In genomic region chrX:120244735-120245498, GRCh38 we compare ENCODE assay signal across 8 cellular contexts. TPM values are rescaled to one million over a fixed set of nuclear protein-coding genes. Genes with fewer than 3 reads are reported as not detected.
A peak's percentile ranks its signal among the peaks of the same experiment; 100 is the strongest.
DNase-seq lines count a peak whose midpoint lies in the region; ATAC-seq, FAIRE-seq and TF ChIP-seq lines count a peak whose summit lies in the region.

No MANE protein-coding gene starts in this region.

- DNase-seq in CD14-positive monocyte (ENCODE audit: low spot score), result peak; percentile 60
- DNase-seq in NCI-H748 treated with DMSO at 0.1 percent for 48 hours (lab: John Stamatoyannopoulos, UW), result peak; percentile 78
- DNase-seq in activated CD8-positive, alpha-beta memory T cell treated with anti-CD3 and anti-CD28 coated beads for 1 hour (ENCODE audit: extremely low read depth in 1 of 2, low read depth in 1 of 2), result peak; percentile 19 to 28
- DNase-seq in H1 (ENCODE audit: low read depth in 1 of 2, low spot score in 2 of 2), result peak in 1 of 2 experiments; percentile 63
- DNase-seq in mesendoderm, result peak; percentile 92
- DNase-seq in stimulated activated CD8-positive, alpha-beta memory T cell treated with anti-CD3 and anti-CD28 coated beads, Interleukin-12 subunit alpha, Interleukin-12 subunit beta, amount 100 ng/mL, for 4 hours (ENCODE audit: low read depth), result peak; percentile 15

- no peaks in the 10 kb centered on the region for H3K4me1 ChIP-seq in H1 (replicated peaks in 1 of 4; ENCODE audit: control insufficient read depth in 3 of 4, insufficient read depth in 4 of 4, low read length in 3 of 4)
- H3K4me1 ChIP-seq in mesendoderm (ENCODE audit: control insufficient read depth, low read depth, low read length), result no peaks in the 10 kb centered on the region

- H3K27me3 Mint-ChIP-seq in CD14-positive monocyte (ENCODE audit: low read depth in 3 of 3), result peaks cover 0 to 10% (median 0%) of the 10 kb centered on the region in 3 donors

- POLR2A ChIA-PET in H1 (lab: Charles Lee; ENCODE audit: partially characterized antibody), result no interaction called here

- H4K91ac ChIP-seq in H1 (replicated peaks; ENCODE audit: insufficient read length, low read length), result no peak overlapping the region

- CTCF ChIA-PET in H1 (lab: Charles Lee; ENCODE audit: partially characterized antibody), result interaction anchor here (0.7 kb wide), 1 partner anchor 31 kb away, joined by 3 read pairs; no protein-coding TSS in a partner anchor

- no peak for TF ChIP-seq RAD21 in H1 (IDR thresholded peaks at IDR 0.05 in 1 of 2, conservative IDR thresholded peaks at IDR 0.05 in 1 of 2; ENCODE audit: low read depth in 2 of 2, low read length in 2 of 2)

- H3K56ac ChIP-seq in H1 (replicated peaks; ENCODE audit: insufficient read length, low read depth, low read length), result no peak overlapping the region
- peak overlapping the region; percentile 71 for H3K56ac ChIP-seq in mesendoderm (ENCODE audit: low read length)

- H4K8ac ChIP-seq in H1 (ENCODE audit: extremely low read depth, insufficient read depth, low read length) (peak overlapping the region; percentile 93), mesendoderm (ENCODE audit: low read depth, low read length) (no peak overlapping the region)

- H2BK15ac ChIP-seq in H1 (ENCODE audit: low read length), result no peak overlapping the region
- H2BK15ac ChIP-seq in mesendoderm (replicated peaks; ENCODE audit: low read depth), result no peak overlapping the region

- H3K18ac ChIP-seq in H1 (ENCODE audit: extremely low read depth, low read length) (no peak overlapping the region; the same call in 1 of the 2 replicates), mesendoderm (ENCODE audit: low read length) (no peak overlapping the region)

- peaks cover 5% of the 10 kb centered on the region; the same call in 1 of the 2 replicates for H3K23me2 ChIP-seq in H1 (ENCODE audit: low read depth, low read length)

- H3K9ac ChIP-seq in H1 (replicated peaks in 1 of 4; ENCODE audit: extremely low read depth in 1 of 4, low read depth in 3 of 4, low read length in 3 of 4) (peak overlapping the region; percentile 38 to 87 (median 70)), mesendoderm (ENCODE audit: low read length) (peak overlapping the region; percentile 81)

- H3K4me1 Mint-ChIP-seq in CD14-positive monocyte, result peaks cover 15% of the 10 kb centered on the region

- no peak overlapping the region for H2BK20ac ChIP-seq in H1 (ENCODE audit: low read length)

- intact Hi-C loops in CD14-positive monocyte (cut with micrococcal nuclease), result no loop called here

- H3K36me3 Mint-ChIP-seq in CD14-positive monocyte, result no peaks in the 10 kb centered on the region

- peak overlapping the region; percentile 60 for H3K27ac ChIP-seq in H1 (ENCODE audit: low read depth, low read length)
- no peak overlapping the region for H3K27ac ChIP-seq in mesendoderm (ENCODE audit: low read depth, low read length)

- H3K27me3 ChIP-seq in H1 (replicated peaks in 1 of 4; ENCODE audit: control insufficient read depth in 3 of 4, extremely low read depth in 1 of 4, insufficient read depth in 3 of 4, low read length in 3 of 4), result no peaks in the 10 kb centered on the region; a peak in 2 of 7 replicates
- no peaks in the 10 kb centered on the region for H3K27me3 ChIP-seq in mesendoderm (ENCODE audit: insufficient read depth, low read length, poor library complexity)

- H3K23ac ChIP-seq in H1 (ENCODE audit: insufficient read length) (no peak overlapping the region), mesendoderm (ENCODE audit: low read length) (no peak overlapping the region)

- H3K4ac ChIP-seq in H1 (replicated peaks; ENCODE audit: insufficient read length, low read depth, low read length) (no peak overlapping the region), mesendoderm (ENCODE audit: low read depth, low read length) (no peak overlapping the region)

- peaks cover 0 to 17% of the 10 kb centered on the region in 2 experiments; a peak in 2 of 4 replicates for H3K79me2 ChIP-seq in H1 (ENCODE audit: control insufficient read depth in 1 of 2, insufficient read depth in 2 of 2, low read length in 2 of 2)
- H3K79me2 ChIP-seq in mesendoderm (ENCODE audit: control insufficient read depth, insufficient read depth, low read length), result no peaks in the 10 kb centered on the region

- H2AK5ac ChIP-seq in H1 (ENCODE audit: low read depth, low read length) (no peak overlapping the region), mesendoderm (ENCODE audit: low read length) (no peak overlapping the region)

- H3K4me3 Mint-ChIP-seq in CD14-positive monocyte, result peak overlapping the region; percentile 94

- no peaks in the 10 kb centered on the region for H3K36me3 ChIP-seq in H1 (ENCODE audit: control insufficient read depth in 2 of 4, insufficient read depth in 4 of 4, low read length in 3 of 4)
- H3K36me3 ChIP-seq in mesendoderm (ENCODE audit: control insufficient read depth, insufficient read depth, low read length), result no peaks in the 10 kb centered on the region

- H2BK5ac ChIP-seq in H1 (ENCODE audit: low read depth, low read length), result no peak overlapping the region; the same call in 1 of the 2 replicates
- H2BK5ac ChIP-seq in mesendoderm (ENCODE audit: low read length), result no peak overlapping the region

- peak overlapping the region; percentile 100 for H2AFZ ChIP-seq in H1 (ENCODE audit: low read length)

- peak overlapping the region; percentile 64 to 95 (median 90) for H3K27ac Mint-ChIP-seq in CD14-positive monocyte

- no peaks in the 10 kb centered on the region for H3K9me3 ChIP-seq in H1 (ENCODE audit: insufficient read depth in 2 of 2, low read depth in 1 of 2, low read length in 1 of 2)

- H3K14ac ChIP-seq in H1 (ENCODE audit: insufficient read length), result no peak overlapping the region

- WGBS in H1 (ENCODE audit: extremely low coverage in 1 of 2, insufficient coverage in 1 of 2, insufficient read length in 1 of 2, insufficient replicate concordance in 2 of 2, low coverage in 1 of 2, low lambda C conversion rate in 2 of 2, missing lambda C conversion rate in 1 of 2), 2 experiments, result 6% methylated on average over 29 of the region's 43 CpGs; no CpG with 5 or more reads in 1 of the 2 experiments
- no CpG with 5 or more reads among the region's 43 CpGs for WGBS in mesendoderm (ENCODE audit: extremely low coverage, insufficient coverage, low lambda C conversion rate)

- FAIRE-seq in H1 (lab: Jason Lieb, UNC), result peak; percentile 87

- H3K79me1 ChIP-seq in H1 (ENCODE audit: low read depth, low read length) (no peaks in the 10 kb centered on the region), mesendoderm (ENCODE audit: low read length) (no peaks in the 10 kb centered on the region)

- TF ChIP-seq CTCF in CD14-positive monocyte (IDR thresholded peaks at IDR 0.05) (no peak), H1 (IDR thresholded peaks at IDR 0.05; ENCODE audit: control extremely low read depth in 1 of 3, insufficient read depth in 1 of 3, low read depth in 1 of 3, low read length in 3 of 3) (no peak)

- TF ChIP-seq POLR2A in H1 (IDR thresholded peaks at IDR 0.05; ENCODE audit: control extremely low read depth in 1 of 2, low read depth in 2 of 2, low read length in 2 of 2), result peak in 1 of 2 experiments; percentile 79; a peak in 2 of 3 replicates

- H4K20me1 ChIP-seq in H1 (replicated peaks in 1 of 2; ENCODE audit: control insufficient read depth in 1 of 2, insufficient read depth in 2 of 2, low read length in 2 of 2), result no peaks in the 10 kb centered on the region

- H3K4me3 ChIP-seq in H1 (ENCODE audit: extremely low read depth in 1 of 4, insufficient read depth in 2 of 4, low read depth in 3 of 4, low read length in 4 of 4), result peak overlapping the region; percentile 71 to 83 (median 74)
- H3K4me3 ChIP-seq in mesendoderm (ENCODE audit: low read length), result peak overlapping the region; percentile 84

- H4K5ac ChIP-seq in H1 (ENCODE audit: insufficient read length, low read depth, low read length) (peak overlapping the region; percentile 23), mesendoderm (ENCODE audit: low read length) (no peak overlapping the region)

- no peak overlapping the region for H2BK12ac ChIP-seq in H1 (ENCODE audit: low read depth, low read length)

- no peak for TF ChIP-seq EP300 in H1 (IDR thresholded peaks at IDR 0.05; ENCODE audit: borderline replicate concordance in 1 of 2, low read depth in 2 of 2, low read length in 2 of 2)

- peaks cover 0 to 9% (median 0%) of the 10 kb centered on the region in 7 donors for H3K9me3 Mint-ChIP-seq in CD14-positive monocyte

- peak overlapping the region; percentile 65 to 86 for H3K4me2 ChIP-seq in H1 (ENCODE audit: insufficient read depth in 1 of 2, low read depth in 2 of 2, low read length in 2 of 2)
- H3K4me2 ChIP-seq in mesendoderm (ENCODE audit: low read length), result peak overlapping the region; percentile 57

- ATAC-seq in GM19438 (IDR thresholded peaks at IDR 0.05; ENCODE audit: low read depth, unreplicated experiment) (peak; percentile 81), HG03565 (IDR thresholded peaks at IDR 0.05; ENCODE audit: unreplicated experiment) (peak; percentile 71)

- H2BK120ac ChIP-seq in H1 (replicated peaks; ENCODE audit: low read depth, low read length) (no peak overlapping the region), mesendoderm (ENCODE audit: low read depth, low read length) (no peak overlapping the region)

TF ChIP-seq in H1, 55 proteins besides CTCF, POLR2A, EP300 and RAD21 (continues in another document):
- TF ChIP-seq RFX5 (IDR thresholded peaks at IDR 0.05; ENCODE audit: borderline replicate concordance, low read depth, low read length) (no peak), TAF1 (IDR thresholded peaks at IDR 0.05; ENCODE audit: low read depth, low read length) (peak; percentile 35; the same call in 1 of the 2 replicates), TCF12 (IDR thresholded peaks at IDR 0.05; ENCODE audit: low read depth, low read length) (0 out of 2 replicates have a peak, but pooled peaks have one; percentile 22), RNF2 (IDR thresholded peaks at IDR 0.05; ENCODE audit: borderline replicate concordance, low read depth, low read length, missing control alignments, poor library complexity, severe bottlenecking) (no peak), ASH2L (IDR thresholded peaks at IDR 0.05; ENCODE audit: low read length) (peak; percentile 94), HDAC6 (IDR thresholded peaks at IDR 0.05; ENCODE audit: low read depth, low read length) (no peak), BCL11A (IDR thresholded peaks at IDR 0.05; ENCODE audit: low read depth in 2 of 2, low read length in 2 of 2) (no peak), POU5F1 (IDR thresholded peaks at IDR 0.05; ENCODE audit: low read depth, low read length) (no peak)

RNA-seq across cellular contexts. Expression of gene ZBTB33, which starts 5.7 kb away (rescaled TPM):
- polyA plus RNA-seq in CD14-positive monocyte, result 10 to 100 TPM in 1 of 2 donors, 1 to 10 TPM in 1; 8.6 to 10.6 TPM
- 14.4 and 14.9 TPM in 2 replicates for total RNA-seq in H1 (2021; fragmentation: NEBNext Ultra II Directional; extraction: Animal tissue kit (Norgen Biotek cat#: 25700))
- 2.4 and 3.4 TPM in 2 replicates for polyA plus RNA-seq in H1 (2011; rRNA removed)
- 4.2 TPM for polyA plus RNA-seq in H1 (2011; cell fraction: cytosol; rRNA removed)
- polyA plus RNA-seq in H1 (2011; cell fraction: nucleus; rRNA removed), result 2.4 TPM
- 5.5 to 9.8 TPM (median 6.3 TPM) in 4 replicates for polyA plus RNA-seq in H1 (2012, experiment 1 of 2)
- polyA plus RNA-seq in H1 (2012, experiment 2 of 2), result 0.37 TPM
- polyA plus RNA-seq in H1 (2013, experiment 1 of 2), result 7.0 TPM
- polyA plus RNA-seq in H1 (2013, experiment 2 of 2), result 6.1 TPM
- 13.4 and 25.4 TPM in 2 replicates for polyA minus RNA-seq in H1 (2011; rRNA and poly(A)+ RNA removed)
- 11.0 TPM for polyA minus RNA-seq in H1 (2011; cell fraction: cytosol; rRNA and poly(A)+ RNA removed)
- 14.7 TPM for polyA minus RNA-seq in H1 (2011; cell fraction: nucleus; rRNA and poly(A)+ RNA removed)
- polyA plus RNA-seq in mesendoderm (2013, experiment 1 of 2), result 11.0 TPM
- polyA plus RNA-seq in mesendoderm (2013, experiment 2 of 2), result 11.1 TPM
